Comparison of ENCODE assay signal across 1 cellular context in the genomic region with DNA sequence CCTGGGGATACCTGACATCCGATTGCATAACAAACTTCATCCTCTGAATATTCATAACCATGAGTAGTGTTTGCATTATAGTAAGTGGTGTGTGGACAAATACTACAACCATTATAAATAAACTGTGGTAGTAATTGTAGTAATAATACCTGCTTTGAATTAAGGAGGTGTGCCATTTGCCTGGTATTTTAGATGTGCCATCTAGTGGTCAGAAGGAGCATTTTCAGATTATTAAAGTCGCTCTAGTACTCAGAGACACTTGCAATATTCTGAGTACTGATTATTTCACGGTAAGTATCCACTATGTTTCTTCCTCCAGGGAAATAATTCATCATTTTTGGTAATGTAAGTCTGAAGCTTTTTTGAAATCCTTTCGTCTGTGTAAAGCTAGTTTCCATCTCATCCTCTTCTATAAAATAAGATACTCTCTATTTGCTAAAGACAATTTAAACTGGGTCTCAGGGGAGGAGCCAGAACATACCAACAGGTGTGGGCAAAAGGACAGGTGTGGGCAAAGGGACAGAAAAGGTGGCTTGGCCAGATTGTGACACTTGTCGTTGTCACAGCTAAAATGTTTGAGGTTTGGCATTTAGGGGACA.
TF ChIP-seq lines count a peak whose summit lies in the region.

No MANE protein-coding gene starts in this region.

TF ChIP-seq in GM23338, 12 proteins besides CTCF, POLR2A, EP300 and RAD21 (continued from another document):
- no peak for TF ChIP-seq REST (IDR thresholded peaks at IDR 0.05; ENCODE audit: unreplicated experiment)
- TF ChIP-seq CREB1 (CRISPR knock-in tag; IDR thresholded peaks at IDR 0.05; ENCODE audit: low read depth) = no peak
- TF ChIP-seq ZNF331 (CRISPR knock-in tag; IDR thresholded peaks at IDR 0.05; ENCODE audit: low read depth) = no peak
